In genomic region chr12:28987538-28988383, GRCh38 we compare ENCODE assay signal across 17 cellular contexts.
DNase-seq lines count a peak whose midpoint lies in the region; ATAC-seq and TF ChIP-seq lines count a peak whose summit lies in the region.
"Had no signal": no experiment of that assay in that cellular context is flagged by ENCODE, and none has a peak within 500 bp of the region (broad histone marks: within the 10 kb centered on the region; RNA-seq: fewer than 3 reads in every experiment).

No MANE protein-coding gene starts in this region.

- H3K14ac ChIP-seq in mesenchymal stem cell (ENCODE audit: low read length in 2 of 2), result no peak overlapping the region

- no peaks in the 10 kb centered on the region for H3K79me1 ChIP-seq in mesenchymal stem cell (replicated peaks; ENCODE audit: low read length, poor library complexity, severe bottlenecking)

- H3K27me3 ChIP-seq in right atrium auricular region (no peaks in the 10 kb centered on the region), mesenchymal stem cell (ENCODE audit: control insufficient read depth in 1 of 2, insufficient read depth in 1 of 2, low read length in 2 of 2) (no peaks in the 10 kb centered on the region), subcutaneous abdominal adipose tissue (ENCODE audit: control insufficient read depth in 5 of 5, insufficient read depth in 4 of 5, low read length in 5 of 5) (no peaks in the 10 kb centered on the region)

- peak overlapping the region; percentile 72 for H3K9ac ChIP-seq in mesenchymal stem cell (ENCODE audit: low read length)
- H3K9ac ChIP-seq in subcutaneous abdominal adipose tissue (ENCODE audit: low read length in 5 of 5), result peak overlapping the region in 1 of 5 donors; percentile 10

- H2BK12ac ChIP-seq in mesenchymal stem cell (ENCODE audit: low read length in 2 of 2), result no peak overlapping the region

- H2AFZ ChIP-seq in mesenchymal stem cell (ENCODE audit: low read depth, low read length), result no peak overlapping the region
- H2AFZ ChIP-seq: PC-9 had no signal

- no peak overlapping the region for H3K18ac ChIP-seq in mesenchymal stem cell (ENCODE audit: low read depth in 1 of 2, low read length in 2 of 2)

- H3K4me1 ChIP-seq in right atrium auricular region (no peaks in the 10 kb centered on the region), mesenchymal stem cell (ENCODE audit: control insufficient read depth, insufficient read depth, low read depth, low read length) (no peaks in the 10 kb centered on the region), subcutaneous abdominal adipose tissue (ENCODE audit: control insufficient read depth in 5 of 5, insufficient read depth in 5 of 5, low read length in 5 of 5) (peaks cover 5 to 16% (median 10%) of the 10 kb centered on the region in 5 donors)

- no peak overlapping the region for H2AK5ac ChIP-seq in mesenchymal stem cell (ENCODE audit: low read length, severe bottlenecking)

- no peaks in the 10 kb centered on the region for H3K36me3 ChIP-seq in right atrium auricular region
- H3K36me3 ChIP-seq in mesenchymal stem cell (ENCODE audit: control insufficient read depth in 1 of 2, insufficient read depth in 2 of 2, low read depth in 1 of 2, low read length in 2 of 2), result no peaks in the 10 kb centered on the region
- no peaks in the 10 kb centered on the region for H3K36me3 ChIP-seq in subcutaneous abdominal adipose tissue (ENCODE audit: control insufficient read depth in 5 of 5, insufficient read depth in 5 of 5, low read length in 5 of 5)

- no peak overlapping the region for H2BK120ac ChIP-seq in mesenchymal stem cell (ENCODE audit: low read depth, low read length)

- no peak overlapping the region for H2BK15ac ChIP-seq in mesenchymal stem cell (ENCODE audit: low read depth, poor library complexity, severe bottlenecking)

- WGBS in mesenchymal stem cell, result 81% methylated on average over 4 of the region's 5 CpGs

- DNase-seq in Right ventricle myocardium superior, result no peak
- DNase-seq in right atrium auricular region (ENCODE audit: low spot score), result no peak
- DNase-seq in fibroblast of pulmonary artery (ENCODE audit: low read depth), result peak; percentile 31
- no peak for DNase-seq in mesenchymal stem cell
- DNase-seq in NCI-H1930 (lab: John Stamatoyannopoulos, UW), result no peak
- no peak for DNase-seq in stimulated activated naive CD4-positive, alpha-beta T cell (lab: John Stamatoyannopoulos, UW)
- no peak for DNase-seq in coronary artery (ENCODE audit: low spot score)
- DNase-seq: CD4-positive, alpha-beta T cell; DMS53; H9; NCI-H187 treated with DMSO at 0.1 percent for 48 hours; NCI-H2171 treated with DMSO at 0.1 percent for 48 hours; NCI-H774 had no signal

- peak; percentile 60 for ATAC-seq in Right ventricle myocardium superior (ENCODE audit: poor library complexity)
- ATAC-seq: K562 had no signal

- no peak overlapping the region for H4K8ac ChIP-seq in mesenchymal stem cell (ENCODE audit: low read length)

- H3K9me3 ChIP-seq in right atrium auricular region, result no peaks in the 10 kb centered on the region
- no peaks in the 10 kb centered on the region for H3K9me3 ChIP-seq in mesenchymal stem cell (ENCODE audit: control insufficient read depth, low read length)
- no peaks in the 10 kb centered on the region for H3K9me3 ChIP-seq in subcutaneous abdominal adipose tissue (ENCODE audit: control insufficient read depth in 5 of 5, low read length in 5 of 5)

- no peak overlapping the region for H3K4ac ChIP-seq in mesenchymal stem cell (ENCODE audit: low read depth in 1 of 2, low read length in 2 of 2)

- H3K23ac ChIP-seq in mesenchymal stem cell (ENCODE audit: low read length in 2 of 2), result no peak overlapping the region

- H3K4me2 ChIP-seq in mesenchymal stem cell (ENCODE audit: low read length, poor library complexity, severe bottlenecking), result no peak overlapping the region
- H3K4me2 ChIP-seq: PC-9 had no signal

- H3K27ac ChIP-seq in right atrium auricular region, result no peak overlapping the region
- H3K27ac ChIP-seq in mesenchymal stem cell (ENCODE audit: low read length, poor library complexity, severe bottlenecking), result no peak overlapping the region
- H3K27ac ChIP-seq in subcutaneous abdominal adipose tissue (ENCODE audit: low read depth, low read length), result peak overlapping the region; percentile 72
- no peak overlapping the region for H3K27ac ChIP-seq in coronary artery
- H3K27ac ChIP-seq: 22Rv1, PC-9 had no signal

- no peak overlapping the region for H4K91ac ChIP-seq in mesenchymal stem cell (ENCODE audit: low read length)

- no peak overlapping the region for H3K4me3 ChIP-seq in right atrium auricular region
- no peak overlapping the region for H3K4me3 ChIP-seq in fibroblast of pulmonary artery (replicated peaks; ENCODE audit: low read depth, low read length)
- peak overlapping the region in 1 of 2 experiments; percentile 34 for H3K4me3 ChIP-seq in mesenchymal stem cell (ENCODE audit: insufficient read depth in 1 of 2, low read depth in 1 of 2, low read length in 2 of 2)
- H3K4me3 ChIP-seq in subcutaneous abdominal adipose tissue (ENCODE audit: low read depth in 1 of 5, low read length in 5 of 5), result no peak overlapping the region
- H3K4me3 ChIP-seq in coronary artery, result no peak overlapping the region
- H3K4me3 ChIP-seq: K562, PC-9 had no signal

- TF ChIP-seq CTCF in right atrium auricular region (IDR thresholded peaks at IDR 0.05), result no peak
- TF ChIP-seq CTCF in fibroblast of pulmonary artery (IDR thresholded peaks at IDR 0.05; ENCODE audit: low read length, missing control alignments), result no peak
- no peak for TF ChIP-seq CTCF in coronary artery (IDR thresholded peaks at IDR 0.05)

- H2BK5ac ChIP-seq in mesenchymal stem cell (ENCODE audit: low read depth, low read length, poor library complexity, severe bottlenecking), result no peak overlapping the region

- intact Hi-C loops in Right ventricle myocardium superior (cut with DNase I), result no loop called here
